Comparison of ENCODE assay signal across 18 cellular contexts in genomic region chr22:49310354-49310753, GRCh38.
DNase-seq lines count a peak whose midpoint lies in the region; ATAC-seq and TF ChIP-seq lines count a peak whose summit lies in the region.
"Had no signal": no experiment of that assay in that cellular context is flagged by ENCODE, and none has a peak within 500 bp of the region (broad histone marks: within the 10 kb centered on the region; RNA-seq: fewer than 3 reads in every experiment).

No MANE protein-coding gene starts in this region.

- H3K9me3 Mint-ChIP-seq in endodermal cell (no peaks in the 10 kb centered on the region), osteocyte (ENCODE audit: unreplicated experiment) (no peaks in the 10 kb centered on the region)

- H3K27me3 ChIP-seq in endodermal cell (ENCODE audit: control insufficient read depth, insufficient read depth, low read length, poor library complexity, severe bottlenecking) (no peaks in the 10 kb centered on the region), tibial artery (peaks cover 0 to 27% of the 10 kb centered on the region in 2 donors), mesendoderm (ENCODE audit: insufficient read depth, low read length, poor library complexity) (no peaks in the 10 kb centered on the region)

- intact Hi-C loops in cardiac septum (cut with DNase I) (no loop called here), Right ventricle myocardium superior (cut with DNase I) (no loop called here), tibial artery (cut with DNase I; ENCODE audit: low total_unique reads) (no loop called here)

- no peak overlapping the region for H3K4me3 Mint-ChIP-seq in endodermal cell
- H3K4me3 Mint-ChIP-seq in osteocyte (ENCODE audit: unreplicated experiment), result no peak overlapping the region

- H3K27ac ChIP-seq in endodermal cell (ENCODE audit: low read depth, low read length) (no peak overlapping the region), tibial artery (no peak overlapping the region), mesendoderm (ENCODE audit: low read depth, low read length) (no peak overlapping the region)
- H3K27ac ChIP-seq: GM23248 had no signal

- no peak overlapping the region for H3K4me3 ChIP-seq in endodermal cell (ENCODE audit: low read length)
- no peak overlapping the region for H3K4me3 ChIP-seq in tibial artery
- H3K4me3 ChIP-seq in mesendoderm (ENCODE audit: low read length), result no peak overlapping the region
- H3K4me3 ChIP-seq: GM23248, K562 had no signal

- H3K27ac Mint-ChIP-seq in endodermal cell, result no peak overlapping the region
- no peak overlapping the region for H3K27ac Mint-ChIP-seq in osteocyte (ENCODE audit: unreplicated experiment)

- H2BK120ac ChIP-seq in mesendoderm (ENCODE audit: low read depth, low read length), result no peak overlapping the region

- no peak overlapping the region for H3K56ac ChIP-seq in mesendoderm (ENCODE audit: low read length)

- H2AK5ac ChIP-seq in mesendoderm (ENCODE audit: low read length), result no peak overlapping the region

- H3K9ac ChIP-seq in endodermal cell (ENCODE audit: extremely low read depth, low read length, poor library complexity, severe bottlenecking), result no peak overlapping the region
- H3K9ac ChIP-seq in mesendoderm (ENCODE audit: low read length), result no peak overlapping the region
- H3K9ac ChIP-seq: GM23248 had no signal

- peak; percentile 38 for DNase-seq in cardiac septum (ENCODE audit: low spot score)
- no peak for DNase-seq in Right ventricle myocardium superior
- peak; percentile 22 for DNase-seq in endodermal cell
- peak; percentile 38 for DNase-seq in osteocyte (ENCODE audit: extremely low spot score, unreplicated experiment)
- DNase-seq in tibial artery, result peak; percentile 8 to 28
- no peak for DNase-seq in mesendoderm
- no peak for DNase-seq in HCEC 1CT
- DNase-seq: C1 segment of cervical spinal cord, DMS 273 treated with DMSO at 0.1 percent for 48 hours, GF-D8, GM23248, MV-4-11, NCI-H1417, NCI-H187 treated with DMSO at 0.1 percent for 48 hours, NCI-H510A, NCI-H82 had no signal

- no peaks in the 10 kb centered on the region for H3K4me1 Mint-ChIP-seq in endodermal cell
- no peaks in the 10 kb centered on the region for H3K4me1 Mint-ChIP-seq in osteocyte (ENCODE audit: unreplicated experiment)

- H3K36me3 Mint-ChIP-seq in endodermal cell (ENCODE audit: low read depth), result no peaks in the 10 kb centered on the region
- H3K36me3 Mint-ChIP-seq in osteocyte (ENCODE audit: unreplicated experiment), result no peaks in the 10 kb centered on the region

- H3K79me2 ChIP-seq in mesendoderm (ENCODE audit: control insufficient read depth, insufficient read depth, low read length), result no peaks in the 10 kb centered on the region

- H3K36me3 ChIP-seq in endodermal cell (ENCODE audit: control insufficient read depth, insufficient read depth, low read length) (no peaks in the 10 kb centered on the region), tibial artery (no peaks in the 10 kb centered on the region), mesendoderm (ENCODE audit: control insufficient read depth, insufficient read depth, low read length) (no peaks in the 10 kb centered on the region)

- ATAC-seq in Right ventricle myocardium superior (ENCODE audit: poor library complexity) (no peak), GM18870 (IDR thresholded peaks at IDR 0.05; ENCODE audit: unreplicated experiment) (no peak)
- ATAC-seq: K562 had no signal

- no peak overlapping the region for H4K5ac ChIP-seq in mesendoderm (ENCODE audit: low read length)

- H3K4me1 ChIP-seq in endodermal cell (ENCODE audit: control insufficient read depth, insufficient read depth, low read length) (no peaks in the 10 kb centered on the region), tibial artery (no peaks in the 10 kb centered on the region), mesendoderm (ENCODE audit: control insufficient read depth, low read depth, low read length) (no peaks in the 10 kb centered on the region)

- no peak overlapping the region for H3K4ac ChIP-seq in mesendoderm (ENCODE audit: low read depth, low read length)

- no peaks in the 10 kb centered on the region for H3K9me3 ChIP-seq in endodermal cell (ENCODE audit: control insufficient read depth, low read length)
- no peaks in the 10 kb centered on the region for H3K9me3 ChIP-seq in tibial artery

- H3K27me3 Mint-ChIP-seq in endodermal cell (ENCODE audit: insufficient read depth) (peaks cover 2% of the 10 kb centered on the region), osteocyte (ENCODE audit: unreplicated experiment) (peaks cover 60% of the 10 kb centered on the region)

- H4K8ac ChIP-seq in mesendoderm (ENCODE audit: low read depth, low read length), result no peak overlapping the region

- no peak overlapping the region for H2BK5ac ChIP-seq in mesendoderm (ENCODE audit: low read length)

- WGBS in endodermal cell (ENCODE audit: insufficient coverage in 1 of 2, insufficient read length in 1 of 2), 2 experiments, result 94 to 95% methylated on average over 9 to 11 of the region's 11 CpGs
- WGBS in mesendoderm (ENCODE audit: extremely low coverage, insufficient coverage, low lambda C conversion rate), result no CpG with 5 or more reads among the region's 11 CpGs

- no peaks in the 10 kb centered on the region for H3K79me1 ChIP-seq in mesendoderm (ENCODE audit: low read length)

- no peak overlapping the region for H2BK15ac ChIP-seq in mesendoderm (replicated peaks; ENCODE audit: low read depth)

- H3K4me2 ChIP-seq in mesendoderm (ENCODE audit: low read length), result no peak overlapping the region

- H3K23ac ChIP-seq in mesendoderm (ENCODE audit: low read length), result no peak overlapping the region

- no peak for TF ChIP-seq CTCF in endodermal cell (conservative IDR thresholded peaks at IDR 0.05)
- no peak for TF ChIP-seq CTCF in osteocyte (IDR thresholded peaks at IDR 0.05)
- TF ChIP-seq CTCF in tibial artery (IDR thresholded peaks at IDR 0.05), result no peak

- no peak overlapping the region for H3K18ac ChIP-seq in mesendoderm (ENCODE audit: low read length)

Comparison
In these comparisons a context has a peak if more than half of its experiments do, and no peak if none do; other contexts are left out.
1. DNase-seq: peak in cardiac septum (single experiment), endodermal cell (single experiment), osteocyte (single experiment) and tibial artery (2 of 2); none in Right ventricle myocardium superior (single experiment), mesendoderm (single experiment) and HCEC 1CT (single experiment).